ENCODE assay signal across 1 cellular context in genomic region chr2:241302759-241303651, GRCh38.
TF ChIP-seq lines count a peak whose summit lies in the region.

No MANE protein-coding gene starts in this region.

TF ChIP-seq in SK-N-SH, 30 proteins besides CTCF, POLR2A, EP300 and RAD21 (continued from another document):
- TF ChIP-seq IRF3 (IDR thresholded peaks at IDR 0.05; ENCODE audit: low read depth, low read length) (no peak), JUND (IDR thresholded peaks at IDR 0.05) (no peak), FOSL2 (IDR thresholded peaks at IDR 0.05; ENCODE audit: borderline replicate concordance, low read depth) (no peak), ELF1 (IDR thresholded peaks at IDR 0.05) (no peak), ZBTB33 (IDR thresholded peaks at IDR 0.05; ENCODE audit: borderline replicate concordance, low read depth) (no peak), EZH2phosphoT487 (IDR thresholded peaks at IDR 0.05; ENCODE audit: borderline replicate concordance, low read depth) (no peak), CHD2 (IDR thresholded peaks at IDR 0.05; ENCODE audit: low read length, partially characterized antibody) (no peak), TCF12 (IDR thresholded peaks at IDR 0.05) (no peak), SMC3 (IDR thresholded peaks at IDR 0.05; ENCODE audit: low read depth, low read length) (no peak)
